Comparison of ENCODE assay signal across 11 cellular contexts in genomic region chr3:50248387-50248786, GRCh38. TPM values are rescaled to one million over a fixed set of nuclear protein-coding genes. Genes with fewer than 3 reads are reported as not detected.
A peak's percentile ranks its signal among the peaks of the same experiment; 100 is the strongest.
DNase-seq lines count a peak whose midpoint lies in the region; ATAC-seq and TF ChIP-seq lines count a peak whose summit lies in the region.
"Had no signal": no experiment of that assay in that cellular context is flagged by ENCODE, and none has a peak within 500 bp of the region (broad histone marks: within the 10 kb centered on the region; RNA-seq: fewer than 3 reads in every experiment).

No MANE protein-coding gene starts in this region.

- peaks cover 7% of the 10 kb centered on the region; the same call in 1 of the 2 replicates for H3K36me3 ChIP-seq in PC-3 (ENCODE audit: low read depth, low read length)

- ATAC-seq in PC-3, result peak; percentile 53
- no peak for ATAC-seq in natural killer cell treated with Interleukin-12 subunit alpha and Interleukin-12 subunit beta and Interleukin-15 and Interleukin-18, amount 100 ng/mL, for 72 hours
- no peak for ATAC-seq in HG03025 (IDR thresholded peaks at IDR 0.05; ENCODE audit: low FRiP score, unreplicated experiment)
- ATAC-seq in HG03039 (IDR thresholded peaks at IDR 0.05; ENCODE audit: unreplicated experiment), result no peak

- H3K36me3 Mint-ChIP-seq in CD14-positive monocyte (peaks cover 50 to 89% of the 10 kb centered on the region in 2 donors), endothelial cell (ENCODE audit: low read depth, unreplicated experiment) (peaks cover 24% of the 10 kb centered on the region)
- no peaks in the 10 kb centered on the region for H3K36me3 Mint-ChIP-seq in natural killer cell treated with Interleukin-12 subunit alpha and Interleukin-12 subunit beta and Interleukin-15 and Interleukin-18, amount 100 ng/mL, for 72 hours

- H3K9ac ChIP-seq in PC-3 (ENCODE audit: low read length), result peak overlapping the region; percentile 36

- peaks cover 79% of the 10 kb centered on the region for H3K4me1 Mint-ChIP-seq in CD14-positive monocyte
- H3K4me1 Mint-ChIP-seq in endothelial cell (ENCODE audit: unreplicated experiment), result peaks cover 62% of the 10 kb centered on the region
- H3K4me1 Mint-ChIP-seq in natural killer cell treated with Interleukin-12 subunit alpha and Interleukin-12 subunit beta and Interleukin-15 and Interleukin-18, amount 100 ng/mL, for 72 hours (ENCODE audit: low read depth in 2 of 2), result peaks cover 53 to 59% of the 10 kb centered on the region in 2 donors

- no peak overlapping the region for H2AFZ ChIP-seq in PC-3 (ENCODE audit: low read length)

- intact Hi-C loops in CD14-positive monocyte (cut with micrococcal nuclease) (no loop called here), PC-3 (cut with micrococcal nuclease) (no loop called here)

- no peaks in the 10 kb centered on the region for H3K27me3 ChIP-seq in PC-3 (ENCODE audit: low read length)

- H3K4me3 ChIP-seq in PC-3 (ENCODE audit: low read length), result no peak overlapping the region

- peaks cover 5% of the 10 kb centered on the region for H3F3A ChIP-seq in PC-3 (ENCODE audit: low read length, unreplicated experiment)

- no peaks in the 10 kb centered on the region for H3K9me3 ChIP-seq in PC-3 (ENCODE audit: low read length)

- no peak for DNase-seq in CD14-positive monocyte (ENCODE audit: low spot score)
- DNase-seq in PC-3, result peak; percentile 81
- DNase-seq in endothelial cell (ENCODE audit: low spot score), result peak; percentile 31
- no peak for DNase-seq in natural killer cell treated with Interleukin-12 subunit alpha and Interleukin-12 subunit beta and Interleukin-15 and Interleukin-18, amount 100 ng/mL, for 72 hours (ENCODE audit: low spot score)
- DNase-seq in amygdala (lab: John Stamatoyannopoulos, UW), result no peak
- DNase-seq in midbrain (lab: John Stamatoyannopoulos, UW), result no peak
- DNase-seq: hypothalamus, NCI-H2081 had no signal

- 0 out of 2 replicates have a peak, but pooled peaks cover 7% of the 10 kb centered on the region for H4K20me1 ChIP-seq in PC-3 (ENCODE audit: low read length)

- H3K9me2 ChIP-seq in PC-3 (replicated peaks; ENCODE audit: low read length), result no peaks in the 10 kb centered on the region

- peaks cover 0 to 3% (median 0%) of the 10 kb centered on the region in 3 donors for H3K27me3 Mint-ChIP-seq in CD14-positive monocyte (ENCODE audit: low read depth in 3 of 3)
- peaks cover 17% of the 10 kb centered on the region for H3K27me3 Mint-ChIP-seq in endothelial cell (ENCODE audit: unreplicated experiment)
- no peaks in the 10 kb centered on the region for H3K27me3 Mint-ChIP-seq in natural killer cell treated with Interleukin-12 subunit alpha and Interleukin-12 subunit beta and Interleukin-15 and Interleukin-18, amount 100 ng/mL, for 72 hours

- H3K4me1 ChIP-seq in PC-3 (ENCODE audit: insufficient read depth, low read length), result peaks cover 59% of the 10 kb centered on the region

- H3K4me3 Mint-ChIP-seq in CD14-positive monocyte, result peak overlapping the region; percentile 51 to 57
- H3K4me3 Mint-ChIP-seq in endothelial cell (ENCODE audit: unreplicated experiment), result peak overlapping the region; percentile 88
- peak overlapping the region; percentile 62 for H3K4me3 Mint-ChIP-seq in natural killer cell treated with Interleukin-12 subunit alpha and Interleukin-12 subunit beta and Interleukin-15 and Interleukin-18, amount 100 ng/mL, for 72 hours

- no peak for TF ChIP-seq CTCF in CD14-positive monocyte (IDR thresholded peaks at IDR 0.05)
- TF ChIP-seq CTCF in PC-3 (conservative IDR thresholded peaks at IDR 0.05; ENCODE audit: low read depth, low read length), result no peak
- TF ChIP-seq CTCF in endothelial cell (IDR thresholded peaks at IDR 0.05; ENCODE audit: unreplicated experiment), result no peak

- H3K4me2 ChIP-seq in PC-3 (ENCODE audit: low read length), result peak overlapping the region; percentile 40

- POLR2A ChIA-PET in PC-3 (lab: Charles Lee; ENCODE audit: unreplicated experiment), result interaction anchor here (0.6 kb wide), 1 partner anchor 29 kb away, joined by 3 read pairs; no protein-coding TSS in a partner anchor

- peak overlapping the region; percentile 81 to 98 (median 90) for H3K27ac Mint-ChIP-seq in CD14-positive monocyte
- H3K27ac Mint-ChIP-seq in endothelial cell (ENCODE audit: unreplicated experiment), result peak overlapping the region; percentile 96
- H3K27ac Mint-ChIP-seq in natural killer cell treated with Interleukin-12 subunit alpha and Interleukin-12 subunit beta and Interleukin-15 and Interleukin-18, amount 100 ng/mL, for 72 hours, result peak overlapping the region; percentile 63 to 81

- BruUV-seq in PC-3 (replicated peaks; lab: Mats Ljungman, UMichigan), result no TSS peak

- peak overlapping the region; percentile 78 for H3K27ac ChIP-seq in PC-3 (ENCODE audit: low read length)

- CTCF ChIA-PET in PC-3 (lab: Charles Lee), result interaction anchor here (1.0 kb wide), 1 partner anchor 53 kb away, joined by 4 read pairs; no protein-coding TSS in a partner anchor

- H3K9me3 Mint-ChIP-seq in CD14-positive monocyte, result peaks cover 0 to 2% (median 0%) of the 10 kb centered on the region in 7 donors
- no peaks in the 10 kb centered on the region for H3K9me3 Mint-ChIP-seq in endothelial cell (ENCODE audit: unreplicated experiment)
- H3K9me3 Mint-ChIP-seq in natural killer cell treated with Interleukin-12 subunit alpha and Interleukin-12 subunit beta and Interleukin-15 and Interleukin-18, amount 100 ng/mL, for 72 hours, result no peaks in the 10 kb centered on the region

- H3K79me2 ChIP-seq in PC-3 (ENCODE audit: low read length), result peaks cover 88% of the 10 kb centered on the region

RNA-seq across cellular contexts. Expression of gene GNAI2, which starts 12.4 kb away (rescaled TPM):
- polyA plus RNA-seq in CD14-positive monocyte, result 1,000 to 10,000 TPM in 1 of 2 donors, 100 to 1,000 TPM in 1; 914 to 1,165 TPM
- total RNA-seq in PC-3 (2014; rRNA removed) (221 and 254 TPM in 2 replicates), endothelial cell (ENCODE audit: unreplicated experiment) (771 TPM)
- total RNA-seq in natural killer cell treated with Interleukin-12 subunit alpha and Interleukin-12 subunit beta and Interleukin-15 and Interleukin-18, amount 100 ng/mL, for 72 hours, result 100 to 1,000 TPM; 331 to 413 TPM

RNA-seq across cellular contexts. Expression of gene SEMA3B, which starts 20.6 kb away (rescaled TPM):
- not detected for polyA plus RNA-seq in CD14-positive monocyte
- total RNA-seq in PC-3 (2014; rRNA removed) (40.1 and 63.9 TPM in 2 replicates), endothelial cell (ENCODE audit: unreplicated experiment) (1.7 TPM)
- 1 to 10 TPM in 1 of 2 donors, under 1 TPM in 1; 0.89 to 1.2 TPM for total RNA-seq in natural killer cell treated with Interleukin-12 subunit alpha and Interleukin-12 subunit beta and Interleukin-15 and Interleukin-18, amount 100 ng/mL, for 72 hours

RNA-seq across cellular contexts. Expression of gene LSMEM2, which starts 30.5 kb away (rescaled TPM):
- polyA plus RNA-seq in CD14-positive monocyte, result not detected
- total RNA-seq in PC-3 (2014; rRNA removed), result not detected in 2 replicates
- total RNA-seq in endothelial cell (ENCODE audit: unreplicated experiment), result 0.18 TPM
- total RNA-seq in natural killer cell treated with Interleukin-12 subunit alpha and Interleukin-12 subunit beta and Interleukin-15 and Interleukin-18, amount 100 ng/mL, for 72 hours, result not detected
- total RNA-seq: activated CD8-positive, alpha-beta memory T cell treated with anti-CD3 and anti-CD28 coated beads for 36 hours had no signal

RNA-seq across cellular contexts. Expression of gene SLC38A3, which starts 43.3 kb away (rescaled TPM):
- not detected for polyA plus RNA-seq in CD14-positive monocyte
- total RNA-seq in PC-3 (2014; rRNA removed) (0.17 and 3.3 TPM in 2 replicates), endothelial cell (ENCODE audit: unreplicated experiment) (0.56 TPM)
- total RNA-seq in natural killer cell treated with Interleukin-12 subunit alpha and Interleukin-12 subunit beta and Interleukin-15 and Interleukin-18, amount 100 ng/mL, for 72 hours, result not detected

RNA-seq across cellular contexts. Expression of gene IFRD2, which starts 43.8 kb away (rescaled TPM):
- polyA plus RNA-seq in CD14-positive monocyte, result 10 to 100 TPM; 17.1 to 23.3 TPM
- total RNA-seq in PC-3 (2014; rRNA removed) (223 and 300 TPM in 2 replicates), endothelial cell (ENCODE audit: unreplicated experiment) (43.2 TPM)
- 100 to 1,000 TPM in 1 of 2 donors, 10 to 100 TPM in 1; 84.2 to 225 TPM for total RNA-seq in natural killer cell treated with Interleukin-12 subunit alpha and Interleukin-12 subunit beta and Interleukin-15 and Interleukin-18, amount 100 ng/mL, for 72 hours

Comparison
In these comparisons a context has a peak if more than half of its experiments do, and no peak if none do; other contexts are left out.
1. DNase-seq: peak in PC-3 (single experiment) and endothelial cell (single experiment); none in CD14-positive monocyte (single experiment), natural killer cell treated with Interleukin-12 subunit alpha and Interleukin-12 subunit beta and Interleukin-15 and Interleukin-18, amount 100 ng/mL, for 72 hours (single experiment), amygdala (0 of 56) and midbrain (single experiment).
2. RNA of gene SEMA3B, which starts 20.6 kb away (total RNA-seq): 40.1 to 63.9 TPM in PC-3; 1.7 TPM in endothelial cell (single experiment) and 0.89 to 1.2 TPM in natural killer cell treated with Interleukin-12 subunit alpha and Interleukin-12 subunit beta and Interleukin-15 and Interleukin-18, amount 100 ng/mL, for 72 hours; every median in the first group is over 10 times any median in the second.
3. Peak in every context shown above with its lines, with median percentiles within 50 percentile points of each other: H3K27ac Mint-ChIP-seq and H3K4me3 Mint-ChIP-seq.